In the genomic region with DNA sequence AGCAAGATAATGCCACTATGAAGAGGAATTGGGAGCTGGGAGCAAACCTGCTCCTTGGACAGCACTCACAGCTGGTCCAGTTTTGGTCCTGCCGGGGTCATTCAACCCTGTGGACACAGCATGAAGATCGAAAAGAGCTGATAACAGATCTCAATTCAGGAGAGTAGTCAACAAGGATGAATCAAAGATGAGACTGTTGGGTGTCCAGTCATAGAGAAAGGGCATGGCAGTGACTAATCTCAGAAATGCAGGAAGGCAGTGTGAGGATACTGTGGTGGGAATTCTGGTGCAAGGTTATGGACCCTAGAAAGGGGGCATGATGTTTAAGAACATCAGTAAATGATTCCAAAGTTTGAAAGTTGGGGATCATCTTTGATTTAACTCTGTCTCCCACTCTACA, we compare ENCODE assay signal across 39 cellular contexts.
"Had no signal": no experiment of that assay in that cellular context is flagged by ENCODE, and none has a peak within 500 bp of the region (broad histone marks: within the 10 kb centered on the region; RNA-seq: fewer than 3 reads in every experiment).

No MANE protein-coding gene starts in this region.

- ATAC-seq: activated CD8-positive, alpha-beta T cell treated with anti-CD3 and anti-CD28 coated beads for 36 hours; activated T-cell treated with anti-CD3 and anti-CD28 coated beads, Interleukin-2, amount 50 U/mL, for 72 hours; activated T-helper 17 cell treated with anti-CD3 and anti-CD28 coated beads, Interleukin-2, amount 50 U/mL, for 72 hours; PC-3; Right ventricle myocardium inferior had no signal

- H3K9me3 ChIP-seq: MG63, Peyer's patch had no signal

- DNase-seq: activated CD4-positive, alpha-beta T cell treated with anti-CD3 and anti-CD28 coated beads for 1 hour; activated CD4-positive, alpha-beta T cell treated with anti-CD3 and anti-CD28 coated beads, Interleukin-2, amount 10 ng/mL, durations not matched to agents 24 days and 14 days; activated CD4-positive, alpha-beta T cell treated with anti-CD3 and anti-CD28 coated beads, Interleukin-2, amount 50 U/mL, for 4 hours; activated CD4-positive, CD25-positive, alpha-beta regulatory T cell; activated CD8-positive, alpha-beta T cell treated with anti-CD3 and anti-CD28 coated beads for 36 hours; activated effector memory CD4-positive, alpha-beta T cell treated with anti-CD3 and anti-CD28 coated beads, Interleukin-2, amount 50 U/mL, for 16 hours; activated naive CD4-positive, alpha-beta T cell; activated naive CD4-positive, alpha-beta T cell treated with anti-CD3 and anti-CD28 coated beads, Interleukin-2, amount 50 U/mL, for 16 hours; activated naive CD8-positive, alpha-beta T cell treated with anti-CD3 and anti-CD28 coated beads for 36 hours; activated T-cell treated with anti-CD3 and anti-CD28 coated beads, Interleukin-2, amount 50 U/mL, for 1 hour; activated T-cell treated with anti-CD3 and anti-CD28 coated beads, Interleukin-2, amount 50 U/mL, for 72 hours; amniotic stem cell; aorta; brain microvascular endothelial cell; Kasumi-1; KG1; MG63; MV-4-11; NCI-H1092; NCI-H146; NCI-H187; NCI-H2029 treated with DMSO at 0.1 percent for 48 hours; NCI-H2107; NCI-H2171 treated with DMSO at 0.1 percent for 48 hours; NCI-H2227 treated with DMSO at 0.1 percent for 48 hours; NCI-H446; NCI-H524; NCI-H69; PC-3; Peyer's patch; SIG-M5; SW 1271; T-helper 1 cell; T-helper 2 cell; T-helper 9 cell; WERI-Rb-1 had no signal

- H3K27me3 ChIP-seq: brain microvascular endothelial cell, MG63, Peyer's patch had no signal

- H3K4me1 ChIP-seq: Peyer's patch had no signal

- H3K36me3 ChIP-seq: brain microvascular endothelial cell, MG63, Peyer's patch, WERI-Rb-1 had no signal

- H3K27ac ChIP-seq: brain microvascular endothelial cell, Peyer's patch, RWPE1, WERI-Rb-1 had no signal

- H3K4me3 ChIP-seq: MG63, Peyer's patch had no signal
